ENCODE assay signal across 15 cellular contexts in the genomic region with DNA sequence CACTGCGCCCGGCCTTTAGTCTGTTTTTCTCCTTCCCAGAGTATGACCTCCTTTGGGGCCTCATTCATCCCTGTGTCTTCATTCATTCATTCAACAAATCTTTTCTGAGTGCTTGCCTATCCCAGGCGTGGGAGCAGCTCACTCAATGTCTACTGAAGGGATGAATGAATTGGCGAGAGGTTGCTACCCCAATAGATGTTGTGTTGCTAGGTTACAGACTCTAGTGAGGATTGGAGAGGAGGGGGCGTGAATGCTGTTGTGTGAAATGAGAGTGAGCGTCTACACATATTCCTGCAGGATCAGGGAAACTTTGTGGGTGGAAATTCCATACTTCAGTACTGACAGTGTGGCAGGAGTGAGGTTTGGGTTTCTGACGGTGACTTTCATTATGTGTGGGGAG.
"Had no signal": no experiment of that assay in that cellular context is flagged by ENCODE, and none has a peak within 500 bp of the region (broad histone marks: within the 10 kb centered on the region; RNA-seq: fewer than 3 reads in every experiment).

No MANE protein-coding gene starts in this region.

- ATAC-seq: HepG2, SK-N-SH treated with all-trans-retinoic acid at 6 μM for 48 hours had no signal

- DNase-seq: IMR-90, Kasumi-1, MM.1S, NCI-H1092 treated with DMSO at 0.1 percent for 48 hours, NCI-H1436, NCI-H187, NCI-H2029, NCI-H2081 treated with DMSO at 0.1 percent for 48 hours, NCI-H2227 treated with DMSO at 0.1 percent for 48 hours, NCI-H524, NCI-H526 treated with DMSO at 0.1 percent for 48 hours, NCI-H774, SHP77 had no signal
